ENCODE assay signal across 25 cellular contexts in genomic region chr6:7131390-7131789, GRCh38. TPM values are rescaled to one million over a fixed set of nuclear protein-coding genes. Genes with fewer than 3 reads are reported as not detected.
DNase-seq lines count a peak whose midpoint lies in the region; ATAC-seq, FAIRE-seq and TF ChIP-seq lines count a peak whose summit lies in the region.
"Had no signal": no experiment of that assay in that cellular context is flagged by ENCODE, and none has a peak within 500 bp of the region (broad histone marks: within the 10 kb centered on the region; RNA-seq: fewer than 3 reads in every experiment).

No MANE protein-coding gene starts in this region.

- H3K36me3 Mint-ChIP-seq in activated naive CD4-positive, alpha-beta T cell treated with anti-CD3 and anti-CD28 coated beads, Interleukin-2, amount 50 U/mL, for 24 hours, result peaks cover 3% of the 10 kb centered on the region
- peaks cover 7% of the 10 kb centered on the region for H3K36me3 Mint-ChIP-seq in stimulated activated effector memory CD8-positive, alpha-beta T cell treated with anti-CD3 and anti-CD28 coated beads, Interleukin-12 subunit alpha, Interleukin-12 subunit beta, amount 100 ng/mL, for 72 hours

- FAIRE-seq in HepG2 (lab: Jason Lieb, UNC), result no peak
- FAIRE-seq: GM12892, RCC 7860 had no signal

- BruUV-seq in HepG2 (replicated peaks; lab: Mats Ljungman, UMichigan), result no TSS peak

- CTCF ChIA-PET in RWPE1 (lab: Yijun Ruan, JAX) (interaction anchor here (0.5 to 0.7 kb wide), 2 partner anchors 15 to 114 kb away, joined by 3 to 4 read pairs; no protein-coding TSS in a partner anchor), HepG2 (lab: Yijun Ruan, JAX; ENCODE audit: low intra/inter-chr PET ratio, low total read pairs) (no interaction called here)

- H3K4me3 Mint-ChIP-seq in activated naive CD4-positive, alpha-beta T cell treated with anti-CD3 and anti-CD28 coated beads, Interleukin-2, amount 50 U/mL, for 24 hours, result no peak overlapping the region
- no peak overlapping the region for H3K4me3 Mint-ChIP-seq in stimulated activated effector memory CD8-positive, alpha-beta T cell treated with anti-CD3 and anti-CD28 coated beads, Interleukin-12 subunit alpha, Interleukin-12 subunit beta, amount 100 ng/mL, for 72 hours
- H3K4me3 Mint-ChIP-seq: CD8-positive, alpha-beta memory T cell; central memory CD8-positive, alpha-beta T cell; immature natural killer cell had no signal

- TF ChIP-seq EP300 in HepG2 (IDR thresholded peaks at IDR 0.05; ENCODE audit: low read depth in 2 of 2, low read length in 2 of 2), result no peak
- no peak for TF ChIP-seq EP300 in HepG2 (CRISPR knock-in tag; IDR thresholded peaks at IDR 0.05; ENCODE audit: borderline replicate concordance)

- H3K4me1 Mint-ChIP-seq in activated naive CD4-positive, alpha-beta T cell treated with anti-CD3 and anti-CD28 coated beads, Interleukin-2, amount 50 U/mL, for 24 hours, result peaks cover 95% of the 10 kb centered on the region
- peaks cover 72% of the 10 kb centered on the region for H3K4me1 Mint-ChIP-seq in stimulated activated effector memory CD8-positive, alpha-beta T cell treated with anti-CD3 and anti-CD28 coated beads, Interleukin-12 subunit alpha, Interleukin-12 subunit beta, amount 100 ng/mL, for 72 hours

- DNase-seq in activated naive CD4-positive, alpha-beta T cell (lab: John Stamatoyannopoulos, UW), result no peak
- DNase-seq in RWPE1 (ENCODE audit: low spot score), result no peak
- DNase-seq in HepG2 (ENCODE audit: low spot score), result no peak
- no peak for DNase-seq in stimulated activated effector memory CD8-positive, alpha-beta T cell treated with anti-CD3 and anti-CD28 coated beads, Interleukin-12 subunit alpha, Interleukin-12 subunit beta, amount 100 ng/mL, for 72 hours (ENCODE audit: low spot score in 2 of 2)
- DNase-seq: CD8-positive, alpha-beta memory T cell; DMS 273 treated with DMSO at 0.1 percent for 48 hours; EL; hypothalamus; immature natural killer cell; left colon; mesendoderm; NCI-H1105 treated with DMSO at 0.1 percent for 48 hours; NCI-H2029; NCI-H524 treated with DMSO at 0.1 percent for 48 hours; nucleus accumbens had no signal

- peak overlapping the region; percentile 51 for H3K27ac Mint-ChIP-seq in activated naive CD4-positive, alpha-beta T cell treated with anti-CD3 and anti-CD28 coated beads, Interleukin-2, amount 50 U/mL, for 24 hours
- peak overlapping the region; percentile 11 for H3K27ac Mint-ChIP-seq in stimulated activated effector memory CD8-positive, alpha-beta T cell treated with anti-CD3 and anti-CD28 coated beads, Interleukin-12 subunit alpha, Interleukin-12 subunit beta, amount 100 ng/mL, for 72 hours
- H3K27ac Mint-ChIP-seq: activated naive CD4-positive, alpha-beta T cell treated with anti-CD3 and anti-CD28 coated beads, Interleukin-2, amount 50 U/mL, for 72 hours; immature natural killer cell had no signal

- H3K36me3 ChIP-seq in HepG2 (replicated peaks in 1 of 2; ENCODE audit: control insufficient read depth in 1 of 2, insufficient read depth in 2 of 2, low read length in 2 of 2), result peaks cover 3 to 23% of the 10 kb centered on the region in 2 experiments; a peak in 3 of 5 replicates
- H3K36me3 ChIP-seq: tibial nerve had no signal

- H3K9me3 Mint-ChIP-seq in activated naive CD4-positive, alpha-beta T cell treated with anti-CD3 and anti-CD28 coated beads, Interleukin-2, amount 50 U/mL, for 24 hours, result no peaks in the 10 kb centered on the region
- no peaks in the 10 kb centered on the region for H3K9me3 Mint-ChIP-seq in stimulated activated effector memory CD8-positive, alpha-beta T cell treated with anti-CD3 and anti-CD28 coated beads, Interleukin-12 subunit alpha, Interleukin-12 subunit beta, amount 100 ng/mL, for 72 hours
- H3K9me3 Mint-ChIP-seq: activated naive CD4-positive, alpha-beta T cell treated with anti-CD3 and anti-CD28 coated beads, Interleukin-2, amount 50 U/mL, for 72 hours; CD8-positive, alpha-beta memory T cell; central memory CD8-positive, alpha-beta T cell; immature natural killer cell had no signal

- no peaks in the 10 kb centered on the region for H3K9me3 ChIP-seq in HepG2 (ENCODE audit: low read length)
- H3K9me3 ChIP-seq: tibial nerve had no signal

- in situ Hi-C loops in HepG2 (cut with HindIII; ENCODE audit: extremely low pct_ligation_motif_present, low pct_unique_long_range_greater_than_20kb), result no loop called here

- peaks cover 100% of the 10 kb centered on the region for H3K4me1 ChIP-seq in HepG2 (ENCODE audit: insufficient read depth, low read length)

- intact Hi-C loops in HepG2 (cut with micrococcal nuclease; ENCODE audit: unreplicated experiment), result no loop called here

- no peak overlapping the region for H3K4me2 ChIP-seq in HepG2 (ENCODE audit: low read depth, low read length)

- 0 out of 2 replicates have a peak overlapping the region, but pooled peaks have one; percentile 22 for H3K27ac ChIP-seq in RWPE1
- H3K27ac ChIP-seq in HepG2 (ENCODE audit: extremely low read length, insufficient read depth, low read length), result no peak overlapping the region
- H3K27ac ChIP-seq: tibial nerve had no signal

- no peak for TF ChIP-seq POLR2A in HepG2 (IDR thresholded peaks at IDR 0.05; ENCODE audit: insufficient read depth in 1 of 2, low read depth in 2 of 2, low read length in 2 of 2)

- H3K27me3 Mint-ChIP-seq in activated naive CD4-positive, alpha-beta T cell treated with anti-CD3 and anti-CD28 coated beads, Interleukin-2, amount 50 U/mL, for 24 hours, result no peaks in the 10 kb centered on the region
- H3K27me3 Mint-ChIP-seq: CD8-positive, alpha-beta memory T cell; central memory CD8-positive, alpha-beta T cell had no signal

- WGBS in HepG2 (ENCODE audit: low lambda C conversion rate), result 89% methylated on average over 3 of the region's 3 CpGs

- H3K79me2 ChIP-seq in HepG2 (ENCODE audit: insufficient read depth, low read length), result peaks cover 96% of the 10 kb centered on the region

- TF ChIP-seq RAD21 in HepG2 (CRISPR knock-in tag; IDR thresholded peaks at IDR 0.05), result no peak

- POLR2A ChIA-PET in RWPE1 (lab: Yijun Ruan, JAX; ENCODE audit: low non-redundant PET), result interaction anchor here (0.6 kb wide), 1 partner anchor 141 kb away, joined by 3 read pairs; no protein-coding TSS in a partner anchor
- POLR2A ChIA-PET in HepG2 (lab: Yijun Ruan, JAX), result no interaction called here

- no peak for ATAC-seq in HepG2
- ATAC-seq in stimulated activated effector memory CD8-positive, alpha-beta T cell treated with anti-CD3 and anti-CD28 coated beads, Interleukin-12 subunit alpha, Interleukin-12 subunit beta, amount 100 ng/mL, for 72 hours, result no peak
- ATAC-seq in HG03442 (IDR thresholded peaks at IDR 0.05; ENCODE audit: unreplicated experiment), result no peak
- ATAC-seq in HG02763 (IDR thresholded peaks at IDR 0.05; ENCODE audit: unreplicated experiment), result no peak
- ATAC-seq in SK-N-SH treated with all-trans-retinoic acid at 6 μM for 48 hours, result no peak
- ATAC-seq: activated naive CD4-positive, alpha-beta T cell treated with anti-CD3 and anti-CD28 coated beads, Interleukin-2, amount 50 U/mL, for 72 hours; left colon had no signal

- no peaks in the 10 kb centered on the region for H3K27me3 ChIP-seq in HepG2 (ENCODE audit: control insufficient read depth in 1 of 2, insufficient read depth in 2 of 2, low read length in 2 of 2)
- H3K27me3 ChIP-seq: tibial nerve had no signal

- no peak overlapping the region for H3K9ac ChIP-seq in HepG2 (ENCODE audit: insufficient read depth, low read depth, low read length)

- peaks cover 67% of the 10 kb centered on the region for H4K20me1 ChIP-seq in HepG2 (ENCODE audit: insufficient read depth, low read length)

- TF ChIP-seq CTCF in RWPE1 (conservative IDR thresholded peaks at IDR 0.05; ENCODE audit: low read depth) (no peak), HepG2 (CRISPR knock-in tag; IDR thresholded peaks at IDR 0.05) (no peak)

- H2AFZ ChIP-seq in HepG2 (ENCODE audit: low read length), result no peak overlapping the region

- H3K4me3 ChIP-seq in HepG2 (replicated peaks in 1 of 3; ENCODE audit: insufficient read depth in 1 of 3, low read depth in 2 of 3, low read length in 3 of 3), result no peak overlapping the region
- H3K4me3 ChIP-seq: skin epidermis, tibial nerve had no signal

TF ChIP-seq in HepG2, 621 proteins besides CTCF, POLR2A, EP300 and RAD21 (continues in another document):
- no peak for TF ChIP-seq PHF8 (CRISPR knock-in tag; IDR thresholded peaks at IDR 0.05)

RNA-seq across cellular contexts. Expression of gene RREB1, which starts 23.6 kb away (rescaled TPM):
- total RNA-seq in HepG2 (2016; rRNA removed; fragmentation: Illumina TruSeq; extraction: Trizol), result 23.2 and 23.4 TPM in 2 replicates
- total RNA-seq in HepG2 (2016; cell fraction: cytosol; rRNA removed; fragmentation: Illumina TruSeq; extraction: Trizol; ENCODE audit: low read depth), result 62.4 and 75.9 TPM in 2 replicates
- total RNA-seq in HepG2 (2016; cell fraction: insoluble cytoplasmic fraction; rRNA removed; fragmentation: Illumina TruSeq; extraction: Trizol), result 21.2 and 23.3 TPM in 2 replicates
- total RNA-seq in HepG2 (2016; cell fraction: membrane; rRNA removed; fragmentation: Illumina TruSeq; extraction: Trizol), result 33.9 and 40.6 TPM in 2 replicates
- total RNA-seq in HepG2 (2016; cell fraction: nucleus; rRNA removed; fragmentation: Illumina TruSeq; extraction: Trizol), result 50.2 and 60.1 TPM in 2 replicates
- 6.1 and 6.2 TPM in 2 replicates for polyA plus RNA-seq in HepG2 (2011; rRNA removed)
- polyA plus RNA-seq in HepG2 (2011; cell fraction: cytosol; rRNA removed), result 3.7 and 4.4 TPM in 2 replicates
- polyA plus RNA-seq in HepG2 (2011; cell fraction: nucleus; rRNA removed), result 24.2 and 27.1 TPM in 2 replicates
- 19.5 and 19.9 TPM in 2 replicates for polyA plus RNA-seq in HepG2 (2012)
- 0.71 and 1.1 TPM in 2 replicates for polyA plus RNA-seq in HepG2 (2016; cell fraction: cytosol; fragmentation: Illumina TruSeq; extraction: Trizol; ENCODE audit: low read depth)
- polyA plus RNA-seq in HepG2 (2016; cell fraction: insoluble cytoplasmic fraction; fragmentation: Illumina TruSeq; extraction: Trizol; ENCODE audit: low read depth), result 12.3 and 15.5 TPM in 2 replicates
- polyA plus RNA-seq in HepG2 (2016; cell fraction: membrane; fragmentation: Illumina TruSeq; extraction: Trizol; ENCODE audit: low read depth), result 1.6 and 2.2 TPM in 2 replicates
- polyA plus RNA-seq in HepG2 (2016; cell fraction: nucleus; fragmentation: Illumina TruSeq; extraction: Trizol; ENCODE audit: insufficient read depth, low read depth), result 45.7 and 47.4 TPM in 2 replicates
- polyA minus RNA-seq in HepG2 (2011; rRNA and poly(A)+ RNA removed; ENCODE audit: low replicate concordance), result 33.6 and 65.0 TPM in 2 replicates
- polyA minus RNA-seq in HepG2 (2011; cell fraction: cytosol; rRNA and poly(A)+ RNA removed), result 27.1 and 37.4 TPM in 2 replicates
- 65.6 and 67.6 TPM in 2 replicates for polyA minus RNA-seq in HepG2 (2011; cell fraction: nucleus; rRNA and poly(A)+ RNA removed)
